8 cellular contexts compared by ENCODE assay signal in genomic region chr3:98900265-98901031, GRCh38. TPM values are rescaled to one million over a fixed set of nuclear protein-coding genes. Genes with fewer than 3 reads are reported as not detected.
DNase-seq lines count a peak whose midpoint lies in the region; ATAC-seq and TF ChIP-seq lines count a peak whose summit lies in the region.

No MANE protein-coding gene starts in this region.

- H3K27me3 ChIP-seq in CD4-positive, alpha-beta memory T cell (ENCODE audit: insufficient read depth, low read length) = peaks cover 8% of the 10 kb centered on the region
- no peaks in the 10 kb centered on the region for H3K27me3 ChIP-seq in MG63

- peak overlapping the region; percentile 79 to 87 (median 84) for H3K4me3 Mint-ChIP-seq in CD4-positive, alpha-beta memory T cell
- peak overlapping the region; percentile 85 for H3K4me3 Mint-ChIP-seq in dendritic cell treated with granulocyte-macrophage colony-stimulating factor and Interleukin-4, amounts not matched to agents 40 ng/mL and 50 ng/mL, for 4 days
- peak overlapping the region; percentile 93 for H3K4me3 Mint-ChIP-seq in neural crest cell

- peak overlapping the region in 3 of 7 donors; percentile 38 to 44 (median 40) for H3K27ac Mint-ChIP-seq in CD4-positive, alpha-beta memory T cell
- peak overlapping the region; percentile 89 for H3K27ac Mint-ChIP-seq in dendritic cell treated with granulocyte-macrophage colony-stimulating factor and Interleukin-4, amounts not matched to agents 40 ng/mL and 50 ng/mL, for 4 days
- H3K27ac Mint-ChIP-seq in neural crest cell (ENCODE audit: unreplicated experiment) = peak overlapping the region; percentile 95

- H3K27ac ChIP-seq in CD4-positive, alpha-beta memory T cell (ENCODE audit: low read depth, low read length) = peak overlapping the region; percentile 12

- CTCF ChIA-PET in CD4-positive, alpha-beta memory T cell (lab: Charles Lee; ENCODE audit: partially characterized antibody) = no interaction called here

- no peaks in the 10 kb centered on the region for H3K9me3 Mint-ChIP-seq in CD4-positive, alpha-beta memory T cell
- no peaks in the 10 kb centered on the region for H3K9me3 Mint-ChIP-seq in dendritic cell treated with granulocyte-macrophage colony-stimulating factor and Interleukin-4, amounts not matched to agents 40 ng/mL and 50 ng/mL, for 4 days
- no peaks in the 10 kb centered on the region for H3K9me3 Mint-ChIP-seq in neural crest cell

- ATAC-seq in HG03196 (IDR thresholded peaks at IDR 0.05; ENCODE audit: unreplicated experiment) (no peak), HG02970 (IDR thresholded peaks at IDR 0.05; ENCODE audit: low FRiP score, unreplicated experiment) (no peak)

- H3K4me1 Mint-ChIP-seq in CD4-positive, alpha-beta memory T cell = peaks cover 8 to 28% (median 12%) of the 10 kb centered on the region in 4 donors
- peaks cover 14% of the 10 kb centered on the region for H3K4me1 Mint-ChIP-seq in dendritic cell treated with granulocyte-macrophage colony-stimulating factor and Interleukin-4, amounts not matched to agents 40 ng/mL and 50 ng/mL, for 4 days (ENCODE audit: low read depth)
- peaks cover 42% of the 10 kb centered on the region for H3K4me1 Mint-ChIP-seq in neural crest cell

- H3K9me3 ChIP-seq in CD4-positive, alpha-beta memory T cell (ENCODE audit: control insufficient read depth in 1 of 2, low read length in 2 of 2) = no peaks in the 10 kb centered on the region
- H3K9me3 ChIP-seq in MG63 = no peaks in the 10 kb centered on the region

- intact Hi-C loops in CD4-positive, alpha-beta memory T cell (cut with micrococcal nuclease) = loop anchor here (2.0 to 5.0 kb wide), 4 partner anchors 308 to 1138 kb away; partner anchors contain the start of genes ARL6, CMSS1, CPOX and GABRR3
- intact Hi-C loops in dendritic cell treated with granulocyte-macrophage colony-stimulating factor and Interleukin-4, amounts not matched to agents 40 ng/mL and 50 ng/mL, for 4 days (cut with micrococcal nuclease) = loop anchor here (1.0 to 5.0 kb wide), 3 partner anchors 308 to 1138 kb away; partner anchors contain the start of genes ARL6, CLDND1 and CPOX

- peaks cover 8% of the 10 kb centered on the region for H3K4me1 ChIP-seq in CD4-positive, alpha-beta memory T cell (ENCODE audit: insufficient read depth, low read length)

- no peaks in the 10 kb centered on the region for H3K36me3 ChIP-seq in CD4-positive, alpha-beta memory T cell (ENCODE audit: insufficient read depth, low read length)
- H3K36me3 ChIP-seq in MG63 = peaks cover 9% of the 10 kb centered on the region

- H3K36me3 Mint-ChIP-seq in CD4-positive, alpha-beta memory T cell = peaks cover 0 to 4% of the 10 kb centered on the region in 2 donors
- H3K36me3 Mint-ChIP-seq in dendritic cell treated with granulocyte-macrophage colony-stimulating factor and Interleukin-4, amounts not matched to agents 40 ng/mL and 50 ng/mL, for 4 days (ENCODE audit: low read depth) = peaks cover 14% of the 10 kb centered on the region
- peaks cover 7% of the 10 kb centered on the region for H3K36me3 Mint-ChIP-seq in neural crest cell (ENCODE audit: low read depth)

- POLR2A ChIA-PET in CD4-positive, alpha-beta memory T cell (lab: Charles Lee; ENCODE audit: partially characterized antibody) = no interaction called here

- H3K4me3 ChIP-seq in CD4-positive, alpha-beta memory T cell (ENCODE audit: low read length in 2 of 2) = peak overlapping the region in 1 of 2 donors; percentile 75
- H3K4me3 ChIP-seq in MG63 = peak overlapping the region; percentile 96

- DNase-seq in CD4-positive, alpha-beta memory T cell = peak in 1 of 5 donors; percentile 11
- DNase-seq in MG63 = no peak
- DNase-seq in neural crest cell (ENCODE audit: low read depth, low spot score) = no peak
- no peak for DNase-seq in GOT3 (lab: John Stamatoyannopoulos, UW)
- DNase-seq in superior temporal gyrus (ENCODE audit: extremely low spot score) = no peak

- peaks cover 4 to 25% of the 10 kb centered on the region in 2 donors for H3K27me3 Mint-ChIP-seq in CD4-positive, alpha-beta memory T cell
- H3K27me3 Mint-ChIP-seq in dendritic cell treated with granulocyte-macrophage colony-stimulating factor and Interleukin-4, amounts not matched to agents 40 ng/mL and 50 ng/mL, for 4 days = peaks cover 19% of the 10 kb centered on the region
- H3K27me3 Mint-ChIP-seq in neural crest cell (ENCODE audit: low read depth) = no peaks in the 10 kb centered on the region

- TF ChIP-seq CTCF in neural crest cell (conservative IDR thresholded peaks at IDR 0.05) = no peak

RNA-seq across cellular contexts. Expression of gene DCBLD2, which starts 1.0 kb away (rescaled TPM):
- 1 to 10 TPM; 1.7 to 2.5 TPM for total RNA-seq in CD4-positive, alpha-beta memory T cell
- polyA plus RNA-seq in CD4-positive, alpha-beta memory T cell = 1 to 10 TPM in 1 of 2 donors, under 1 TPM in 1; 0.52 to 1.2 TPM
- total RNA-seq in MG63 (2014; rRNA removed; shearing (Covaris generic); ENCODE audit: low replicate concordance) = 18.6 and 19.3 TPM in 2 replicates
- 89.1 and 91.9 TPM in 2 replicates for total RNA-seq in neural crest cell
